8 cellular contexts compared by ENCODE assay signal in genomic region chr1:206202789-206203363, GRCh38. TPM values are rescaled to one million over a fixed set of nuclear protein-coding genes. Genes with fewer than 3 reads are reported as not detected.
DNase-seq lines count a peak whose midpoint lies in the region; ATAC-seq lines count a peak whose summit lies in the region.
"Not testable (repeated sequence)": the region's sequence is repeated elsewhere in the genome, so short reads cannot be mapped to it uniquely, and the experiment has no call there.

Gene FAM72A, minus strand, starts transcription at chr1:206202839. Its CDS starts 814 bp downstream, at chr1:206202025.

- peak; percentile 93 to 99 (median 99) for DNase-seq in CD8-positive, alpha-beta memory T cell
- DNase-seq in NOMO-1 (lab: John Stamatoyannopoulos, UW; ENCODE audit: unreplicated experiment in 2 of 2) = peak; percentile 97 to 99
- DNase-seq in activated CD8-positive, alpha-beta memory T cell treated with anti-CD3 and anti-CD28 coated beads for 24 hours = peak; percentile 94
- peak; percentile 95 for DNase-seq in effector CD4-positive, alpha-beta T cell
- peak; percentile 82 to 95 for DNase-seq in memory B cell (ENCODE audit: low spot score in 2 of 2)
- DNase-seq in stimulated activated CD4-positive, alpha-beta T cell treated with anti-CD3 and anti-CD28 coated beads, TNF-alpha, amount 100 ng/mL, for 4 hours (ENCODE audit: low read depth in 3 of 3) = peak; percentile 73 to 93 (median 92)

- H3K27ac ChIP-seq in CD8-positive, alpha-beta memory T cell (ENCODE audit: low read depth, low read length); HUES6 (ENCODE audit: low read depth, low read length): not testable (repeated sequence)

- peak within 1 kb of the TSS in 2 of 8 donors; percentile 76 to 79 for H3K27ac Mint-ChIP-seq in CD8-positive, alpha-beta memory T cell
- H3K27ac Mint-ChIP-seq in memory B cell = peak within 1 kb of the TSS; percentile 78

- POLR2A ChIA-PET in CD8-positive, alpha-beta memory T cell (lab: Charles Lee) = not testable (repeated sequence)

- H3K4me1 ChIP-seq in CD8-positive, alpha-beta memory T cell (ENCODE audit: insufficient read depth, low read length); HUES6 (ENCODE audit: control insufficient read depth, insufficient read depth, low read length): not testable (repeated sequence)

- H3K9me3 ChIP-seq in CD8-positive, alpha-beta memory T cell (ENCODE audit: low read length); HUES6 (ENCODE audit: control insufficient read depth, insufficient read depth, low read depth, low read length): not testable (repeated sequence)

- H3K9me3 Mint-ChIP-seq in CD8-positive, alpha-beta memory T cell; memory B cell: not testable (repeated sequence)

- not testable (repeated sequence) for H3K27me3 Mint-ChIP-seq in CD8-positive, alpha-beta memory T cell; memory B cell

- not testable (repeated sequence) for H3K36me3 Mint-ChIP-seq in CD8-positive, alpha-beta memory T cell; memory B cell

- not testable (repeated sequence) for H3K4me1 Mint-ChIP-seq in CD8-positive, alpha-beta memory T cell; memory B cell

- CTCF ChIA-PET in CD8-positive, alpha-beta memory T cell (lab: Charles Lee) = not testable (repeated sequence)

- ATAC-seq in GM21529 (IDR thresholded peaks at IDR 0.05; ENCODE audit: unreplicated experiment) (peak; percentile 86), memory B cell (ENCODE audit: low read depth) (peak; percentile 78)

- H3K9ac ChIP-seq in HUES6 (ENCODE audit: low read length) = peak within 1 kb of the TSS; percentile 44

- not testable (repeated sequence) for H3K4me3 ChIP-seq in CD8-positive, alpha-beta memory T cell (ENCODE audit: low read length)
- peak within 1 kb of the TSS; percentile 61 for H3K4me3 ChIP-seq in HUES6 (ENCODE audit: low read depth, low read length)

- H3K4me3 Mint-ChIP-seq in CD8-positive, alpha-beta memory T cell = peak within 1 kb of the TSS; percentile 49 to 92 (median 81)
- H3K4me3 Mint-ChIP-seq in memory B cell = peak within 1 kb of the TSS; percentile 90

- not testable (repeated sequence) for H3K27me3 ChIP-seq in CD8-positive, alpha-beta memory T cell (ENCODE audit: insufficient read depth, low read length, poor library complexity, severe bottlenecking); HUES6 (ENCODE audit: control insufficient read depth, insufficient read depth, low read length)

- not testable (repeated sequence) for H3K36me3 ChIP-seq in CD8-positive, alpha-beta memory T cell (ENCODE audit: insufficient read depth, low read length); HUES6 (ENCODE audit: control insufficient read depth, insufficient read depth, low read length)

RNA-seq across cellular contexts. Expression of gene FAM72A, which starts in this region (rescaled TPM):
- 10 to 100 TPM; 14.1 to 17.5 TPM for total RNA-seq in CD8-positive, alpha-beta memory T cell
- polyA plus RNA-seq in CD8-positive, alpha-beta memory T cell = 0.69 TPM
